ENCODE assay signal across 11 cellular contexts in genomic region chr6:26552640-26553189, GRCh38. TPM values are rescaled to one million over a fixed set of nuclear protein-coding genes. Genes with fewer than 3 reads are reported as not detected.
DNase-seq lines count a peak whose midpoint lies in the region; ATAC-seq, FAIRE-seq and TF ChIP-seq lines count a peak whose summit lies in the region.
"Had no signal": no experiment of that assay in that cellular context is flagged by ENCODE, and none has a peak within 500 bp of the region (broad histone marks: within the 10 kb centered on the region; RNA-seq: fewer than 3 reads in every experiment).

No MANE protein-coding gene starts in this region.

- POLR2A ChIA-PET in GM12878 (lab: Charles Lee): interaction anchor here (1.0 to 4.5 kb wide), 13 partner anchors 8 to 364 kb away, joined by 3 to 29 read pairs (median 5); partner anchors contain the start of gene HMGN4
- POLR2A ChIA-PET in activated CD4-positive, alpha-beta memory T cell treated with anti-CD3 and anti-CD28 coated beads, Interleukin-2, amount 10 ng/mL, durations not matched to agents 7 days and 5 days (lab: Charles Lee): interaction anchor here (1.0 to 4.3 kb wide), 9 partner anchors 11 to 267 kb away, joined by 3 to 39 read pairs (median 4); partner anchors contain the start of gene HMGN4

- H3K4me3 ChIP-seq in left ventricle myocardium inferior (peak overlapping the region; percentile 72), GM12878 (peak overlapping the region; percentile 80), mesenchymal stem cell (ENCODE audit: insufficient read depth in 1 of 2, low read depth in 1 of 2, low read length in 2 of 2) (peak overlapping the region in 1 of 2 experiments; percentile 76)

- peaks cover 38% of the 10 kb centered on the region for H3K4me1 ChIP-seq in left ventricle myocardium inferior
- 0 out of 2 replicates have a peak, but pooled peaks cover 3% of the 10 kb centered on the region for H3K4me1 ChIP-seq in GM12878 (ENCODE audit: control insufficient read depth, insufficient read depth, low read length)
- H3K4me1 ChIP-seq in mesenchymal stem cell (ENCODE audit: control insufficient read depth, insufficient read depth, low read depth, low read length): peaks cover 2% of the 10 kb centered on the region

- H4K20me1 ChIP-seq in GM12878 (ENCODE audit: control insufficient read depth, insufficient read depth): no peaks in the 10 kb centered on the region

- H2BK12ac ChIP-seq in mesenchymal stem cell (ENCODE audit: low read length in 2 of 2): no peak overlapping the region

- no peaks in the 10 kb centered on the region for H3K9me3 Mint-ChIP-seq in activated T-cell treated with anti-CD3 and anti-CD28 coated beads, Interleukin-2, amount 50 U/mL, for 4 hours
- no peaks in the 10 kb centered on the region for H3K9me3 Mint-ChIP-seq in activated CD4-positive, alpha-beta memory T cell treated with anti-CD3 and anti-CD28 coated beads, Interleukin-2, amount 10 ng/mL, durations not matched to agents 7 days and 5 days
- H3K9me3 Mint-ChIP-seq: stimulated activated memory B cell treated with anti-CD40 and anti-IgM and Interleukin-4, amounts not matched to agents 10 μg/mL and 1 μg/mL and 100 μg/mL, for 72 hours had no signal

- H3K9ac ChIP-seq in GM12878 (ENCODE audit: control insufficient read depth, insufficient read depth, low read length): peak overlapping the region; percentile 72
- H3K9ac ChIP-seq in mesenchymal stem cell (ENCODE audit: low read length): peak overlapping the region; percentile 82

- no peaks in the 10 kb centered on the region for H3K79me1 ChIP-seq in mesenchymal stem cell (replicated peaks; ENCODE audit: low read length, poor library complexity, severe bottlenecking)

- H3K23ac ChIP-seq in mesenchymal stem cell (ENCODE audit: low read length in 2 of 2): no peak overlapping the region

- H3K27ac ChIP-seq in left ventricle myocardium inferior (replicated peaks) (peak overlapping the region; percentile 86), GM12878 (ENCODE audit: control insufficient read depth, insufficient read depth) (no peak overlapping the region), mesenchymal stem cell (ENCODE audit: low read length, poor library complexity, severe bottlenecking) (no peak overlapping the region)

- H4K8ac ChIP-seq in mesenchymal stem cell (ENCODE audit: low read length): no peak overlapping the region

- SMC1A ChIA-PET in GM12878 (lab: Charles Lee; ENCODE audit: uncharacterized antibody, unreplicated experiment): interaction anchor here (1.0 to 4.5 kb wide), 12 partner anchors 8 to 211 kb away, joined by 3 to 44 read pairs (median 8); partner anchors contain the start of gene HMGN4

- CTCF ChIA-PET in GM12878 (lab: Yijun Ruan, JAX): interaction anchor here (0.7 to 4.1 kb wide), 10 partner anchors 9 to 244 kb away, joined by 3 to 28 read pairs (median 4); partner anchors contain the start of gene HMGN4
- CTCF ChIA-PET in activated CD4-positive, alpha-beta memory T cell treated with anti-CD3 and anti-CD28 coated beads, Interleukin-2, amount 10 ng/mL, durations not matched to agents 7 days and 5 days (lab: Charles Lee): interaction anchor here (0.5 to 3.0 kb wide), 5 partner anchors 9 to 43 kb away, joined by 3 to 19 read pairs (median 4); partner anchors contain the start of gene HMGN4

- no peak overlapping the region for H2AK5ac ChIP-seq in mesenchymal stem cell (ENCODE audit: low read length, severe bottlenecking)

- H3K4me3 Mint-ChIP-seq in activated T-cell treated with anti-CD3 and anti-CD28 coated beads, Interleukin-2, amount 50 U/mL, for 4 hours: no peak overlapping the region
- H3K4me3 Mint-ChIP-seq in activated CD4-positive, alpha-beta memory T cell treated with anti-CD3 and anti-CD28 coated beads, Interleukin-2, amount 10 ng/mL, durations not matched to agents 7 days and 5 days: no peak overlapping the region
- H3K4me3 Mint-ChIP-seq: stimulated activated memory B cell treated with anti-CD40 and anti-IgM and Interleukin-4, amounts not matched to agents 10 μg/mL and 1 μg/mL and 100 μg/mL, for 72 hours had no signal

- TF ChIP-seq EP300 in GM12878 (IDR thresholded peaks at IDR 0.05; ENCODE audit: borderline replicate concordance in 1 of 2, control insufficient read depth in 1 of 2, low read depth in 2 of 2, low read length in 2 of 2): no peak

- no peaks in the 10 kb centered on the region for H3K79me2 ChIP-seq in GM12878 (ENCODE audit: control insufficient read depth, insufficient read depth, low read length)

- TF ChIP-seq POLR2A in GM12878 (IDR thresholded peaks at IDR 0.05; ENCODE audit: low read depth, low read length): no peak

- no TSS peak for BruUV-seq in GM12878 (replicated peaks; lab: Mats Ljungman, UMichigan)

- H3K27me3 ChIP-seq in left ventricle myocardium inferior (ENCODE audit: low read depth) (no peaks in the 10 kb centered on the region), GM12878 (replicated peaks in 1 of 2; ENCODE audit: control insufficient read depth in 2 of 2, insufficient read depth in 2 of 2, low read length in 1 of 2) (no peaks in the 10 kb centered on the region), mesenchymal stem cell (ENCODE audit: control insufficient read depth in 1 of 2, insufficient read depth in 1 of 2, low read length in 2 of 2) (no peaks in the 10 kb centered on the region)

- no peak overlapping the region for H3K18ac ChIP-seq in mesenchymal stem cell (ENCODE audit: low read depth in 1 of 2, low read length in 2 of 2)

- H3K9me3 ChIP-seq in left ventricle myocardium inferior (replicated peaks): no peaks in the 10 kb centered on the region
- no peaks in the 10 kb centered on the region for H3K9me3 ChIP-seq in GM12878 (replicated peaks; ENCODE audit: control insufficient read depth, insufficient read depth, low read length)
- H3K9me3 ChIP-seq in mesenchymal stem cell (ENCODE audit: control insufficient read depth, low read length): no peaks in the 10 kb centered on the region

- 6% methylated on average over 11 of the region's 11 CpGs for WGBS in GM12878 (ENCODE audit: insufficient coverage, insufficient replicate concordance, low lambda C conversion rate, missing lambda C conversion rate)
- 51% methylated on average over 11 of the region's 11 CpGs for WGBS in mesenchymal stem cell

- H4K91ac ChIP-seq in mesenchymal stem cell (ENCODE audit: low read length): no peak overlapping the region

- ATAC-seq in GM12878: no peak
- no peak for ATAC-seq in sciatic nerve
- ATAC-seq in activated T-cell treated with anti-CD3 and anti-CD28 coated beads, Interleukin-2, amount 50 U/mL, for 4 hours: no peak

- peaks cover 24% of the 10 kb centered on the region for H3K4me1 Mint-ChIP-seq in activated T-cell treated with anti-CD3 and anti-CD28 coated beads, Interleukin-2, amount 50 U/mL, for 4 hours (ENCODE audit: low read depth)
- peaks cover 27% of the 10 kb centered on the region for H3K4me1 Mint-ChIP-seq in activated CD4-positive, alpha-beta memory T cell treated with anti-CD3 and anti-CD28 coated beads, Interleukin-2, amount 10 ng/mL, durations not matched to agents 7 days and 5 days

- FAIRE-seq in GM12878 (lab: Jason Lieb, UNC): no peak

- no peak overlapping the region for H2BK5ac ChIP-seq in mesenchymal stem cell (ENCODE audit: low read depth, low read length, poor library complexity, severe bottlenecking)

- H3K4me2 ChIP-seq in GM12878 (ENCODE audit: control insufficient read depth, insufficient read depth): peak overlapping the region; percentile 92
- peak overlapping the region; percentile 75 for H3K4me2 ChIP-seq in mesenchymal stem cell (ENCODE audit: low read length, poor library complexity, severe bottlenecking)

- H3K27me3 Mint-ChIP-seq in activated T-cell treated with anti-CD3 and anti-CD28 coated beads, Interleukin-2, amount 50 U/mL, for 4 hours (ENCODE audit: low read depth): no peaks in the 10 kb centered on the region
- no peaks in the 10 kb centered on the region for H3K27me3 Mint-ChIP-seq in activated CD4-positive, alpha-beta memory T cell treated with anti-CD3 and anti-CD28 coated beads, Interleukin-2, amount 10 ng/mL, durations not matched to agents 7 days and 5 days
- H3K27me3 Mint-ChIP-seq: stimulated activated memory B cell treated with anti-CD40 and anti-IgM and Interleukin-4, amounts not matched to agents 10 μg/mL and 1 μg/mL and 100 μg/mL, for 72 hours had no signal

- no peak for TF ChIP-seq CTCF in left ventricle myocardium inferior (IDR thresholded peaks at IDR 0.05; ENCODE audit: borderline replicate concordance)
- no peak for TF ChIP-seq CTCF in GM12878 (IDR thresholded peaks at IDR 0.05 in 2 of 3, conservative IDR thresholded peaks at IDR 0.05 in 1 of 3; ENCODE audit: control insufficient read depth in 2 of 3, extremely low read depth in 1 of 3, insufficient read depth in 1 of 3, low read depth in 3 of 3, low read length in 3 of 3)

- intact Hi-C loops in left ventricle myocardium inferior (cut with micrococcal nuclease) (no loop called here), cardiac septum (cut with DNase I) (loop anchor here (1.0 kb wide), 1 partner anchor 14 kb away; the partner anchor contains the start of gene HMGN4), GM12878 (cut with micrococcal nuclease; ENCODE audit: unreplicated experiment) (loop anchor here (1.0 to 10.0 kb wide), 4 partner anchors 14 to 378 kb away; partner anchors contain the start of gene HMGN4), sciatic nerve (cut with DNase I) (no loop called here)

- H2AFZ ChIP-seq in GM12878 (ENCODE audit: control insufficient read depth, low read depth, low read length) (peak overlapping the region; percentile 90), mesenchymal stem cell (ENCODE audit: low read depth, low read length) (no peak overlapping the region)

- no peak overlapping the region for H3K14ac ChIP-seq in mesenchymal stem cell (ENCODE audit: low read length in 2 of 2)

- no peaks in the 10 kb centered on the region for H3K36me3 Mint-ChIP-seq in activated T-cell treated with anti-CD3 and anti-CD28 coated beads, Interleukin-2, amount 50 U/mL, for 4 hours (ENCODE audit: insufficient read depth)
- H3K36me3 Mint-ChIP-seq in activated CD4-positive, alpha-beta memory T cell treated with anti-CD3 and anti-CD28 coated beads, Interleukin-2, amount 10 ng/mL, durations not matched to agents 7 days and 5 days (ENCODE audit: low read depth): no peaks in the 10 kb centered on the region
- H3K36me3 Mint-ChIP-seq: stimulated activated memory B cell treated with anti-CD40 and anti-IgM and Interleukin-4, amounts not matched to agents 10 μg/mL and 1 μg/mL and 100 μg/mL, for 72 hours had no signal

- DNase-seq in left ventricle myocardium inferior: no peak
- no peak for DNase-seq in cardiac septum (ENCODE audit: low spot score)
- no peak for DNase-seq in GM12878 (ENCODE audit: low read depth, low spot score)
- no peak for DNase-seq in mesenchymal stem cell
- DNase-seq in activated T-cell treated with anti-CD3 and anti-CD28 coated beads for 4 hours: no peak
- no peak for DNase-seq in sciatic nerve (ENCODE audit: low spot score)
- DNase-seq in activated T-cell treated with anti-CD3 and anti-CD28 coated beads, Interleukin-2, amount 50 U/mL, for 4 hours: no peak
- DNase-seq in activated CD4-positive, alpha-beta memory T cell treated with anti-CD3 and anti-CD28 coated beads, Interleukin-2, amount 10 ng/mL, durations not matched to agents 7 days and 5 days: no peak

- in situ Hi-C loops in GM12878 (cut with MboI): loop anchor here (5.0 kb wide), 1 partner anchor 220 kb away; no protein-coding TSS in a partner anchor

- H2BK120ac ChIP-seq in mesenchymal stem cell (ENCODE audit: low read depth, low read length): no peak overlapping the region

- H3K4ac ChIP-seq in mesenchymal stem cell (ENCODE audit: low read depth in 1 of 2, low read length in 2 of 2): no peak overlapping the region

- no peak for TF ChIP-seq RAD21 in GM12878 (IDR thresholded peaks at IDR 0.05; ENCODE audit: insufficient read depth, low read depth, low read length)

- RAD21 ChIA-PET in GM12878 (lab: Charles Lee; ENCODE audit: unreplicated experiment): interaction anchor here (1.1 to 5.5 kb wide), 7 partner anchors 11 to 222 kb away, joined by 3 to 40 read pairs (median 13); partner anchors contain the start of gene HMGN4

- H2BK15ac ChIP-seq in mesenchymal stem cell (ENCODE audit: low read depth, poor library complexity, severe bottlenecking): no peak overlapping the region

- H3K27ac Mint-ChIP-seq in activated CD4-positive, alpha-beta memory T cell treated with anti-CD3 and anti-CD28 coated beads, Interleukin-2, amount 10 ng/mL, durations not matched to agents 7 days and 5 days: no peak overlapping the region
- H3K27ac Mint-ChIP-seq: stimulated activated memory B cell treated with anti-CD40 and anti-IgM and Interleukin-4, amounts not matched to agents 10 μg/mL and 1 μg/mL and 100 μg/mL, for 72 hours had no signal

- no peaks in the 10 kb centered on the region for H3K36me3 ChIP-seq in left ventricle myocardium inferior
- no peaks in the 10 kb centered on the region; a peak in 1 of 4 replicates for H3K36me3 ChIP-seq in GM12878 (ENCODE audit: control insufficient read depth in 2 of 2, insufficient read depth in 2 of 2, low read length in 1 of 2)
- no peaks in the 10 kb centered on the region for H3K36me3 ChIP-seq in mesenchymal stem cell (ENCODE audit: control insufficient read depth in 1 of 2, insufficient read depth in 2 of 2, low read depth in 1 of 2, low read length in 2 of 2)

RNA-seq across cellular contexts. Expression of gene HMGN4, which starts 14.5 kb away (rescaled TPM):
- total RNA-seq in left ventricle myocardium inferior: 29.7 TPM
- total RNA-seq in cardiac septum: 34.7 TPM
- total RNA-seq in GM12878 (2013; cell fraction: nucleolus; rRNA removed): 28.9 and 31.1 TPM in 2 replicates
- total RNA-seq in GM12878 (2014; rRNA removed): 73.9 and 90.7 TPM in 2 replicates
- 99.0 and 99.1 TPM in 2 replicates for total RNA-seq in GM12878 (2014; rRNA removed; fragmentation: Illumina TruSeq; extraction: Trizol)
- 64.2 and 67.2 TPM in 2 replicates for total RNA-seq in GM12878 (2021)
- polyA plus RNA-seq in GM12878 (2011; ENCODE audit: low read depth): 45.4 TPM
- polyA plus RNA-seq in GM12878 (2011; rRNA removed): 79.5 and 112 TPM in 2 replicates
- 53.2 and 53.3 TPM in 2 replicates for polyA plus RNA-seq in GM12878 (2011; cell fraction: cytosol; rRNA removed)
- polyA plus RNA-seq in GM12878 (2011; cell fraction: nucleus; rRNA removed): 25.6 and 31.0 TPM in 2 replicates
- polyA plus RNA-seq in GM12878 (2012): 40.3 and 60.7 TPM in 2 replicates
- polyA plus RNA-seq in GM12878 (2014; fragmentation: Illumina TruSeq; extraction: Trizol): 87.4 and 98.8 TPM in 2 replicates
- 10 to 100 TPM; 26.7 to 31.2 TPM for polyA plus RNA-seq in GM12878 (2014; fragmentation: Nextera tagmentation; extraction: Ambion mirVana)
- 54.6 and 71.6 TPM in 2 replicates for polyA plus RNA-seq in GM12878 (2014; rRNA removed)
- polyA plus RNA-seq in GM12878 (2016; fragmentation: Nextera tagmentation; extraction: Ambion mirVana): 10 to 100 TPM; 85.8 to 88.6 TPM
- 45.3 and 47.3 TPM in 2 replicates for polyA minus RNA-seq in GM12878 (2011; rRNA and poly(A)+ RNA removed)
- polyA minus RNA-seq in GM12878 (2011; cell fraction: cytosol; rRNA and poly(A)+ RNA removed): 13.1 and 21.7 TPM in 2 replicates
- polyA minus RNA-seq in GM12878 (2011; cell fraction: nucleus; rRNA and poly(A)+ RNA removed): 4.3 and 7.9 TPM in 2 replicates
- polyA plus RNA-seq in mesenchymal stem cell (2013, experiment 1 of 2): 34.2 TPM
- polyA plus RNA-seq in mesenchymal stem cell (2013, experiment 2 of 2): 32.7 TPM
- total RNA-seq in sciatic nerve: 40.3 TPM
- 10 to 100 TPM; 63.4 to 73.4 (median 72.0) TPM for total RNA-seq in activated T-cell treated with anti-CD3 and anti-CD28 coated beads, Interleukin-2, amount 50 U/mL, for 4 hours
- total RNA-seq in activated CD4-positive, alpha-beta memory T cell treated with anti-CD3 and anti-CD28 coated beads, Interleukin-2, amount 10 ng/mL, durations not matched to agents 7 days and 5 days: 100 to 1,000 TPM; 108 to 109 TPM

RNA-seq across cellular contexts. Expression of gene ABT1, which starts 44.0 kb away (rescaled TPM):
- total RNA-seq in left ventricle myocardium inferior: 8.3 TPM
- total RNA-seq in cardiac septum: 7.4 TPM
- total RNA-seq in GM12878 (2013; cell fraction: nucleolus; rRNA removed): 19.2 and 19.7 TPM in 2 replicates
- 33.5 and 37.1 TPM in 2 replicates for total RNA-seq in GM12878 (2014; rRNA removed)
- total RNA-seq in GM12878 (2014; rRNA removed; fragmentation: Illumina TruSeq; extraction: Trizol): 19.4 and 21.5 TPM in 2 replicates
- 27.3 and 27.5 TPM in 2 replicates for total RNA-seq in GM12878 (2021)
- 9.1 TPM for polyA plus RNA-seq in GM12878 (2011; ENCODE audit: low read depth)
- polyA plus RNA-seq in GM12878 (2011; rRNA removed): 22.5 and 29.1 TPM in 2 replicates
- polyA plus RNA-seq in GM12878 (2011; cell fraction: cytosol; rRNA removed): 32.1 and 42.6 TPM in 2 replicates
- polyA plus RNA-seq in GM12878 (2011; cell fraction: nucleus; rRNA removed): 19.3 and 23.6 TPM in 2 replicates
- polyA plus RNA-seq in GM12878 (2012): 15.4 and 17.1 TPM in 2 replicates
- 8.4 and 15.4 TPM in 2 replicates for polyA plus RNA-seq in GM12878 (2014; fragmentation: Illumina TruSeq; extraction: Trizol)
- 10 to 100 TPM in 1 of 2 experiments, 1 to 10 TPM in 1; 8.4 to 11.3 TPM for polyA plus RNA-seq in GM12878 (2014; fragmentation: Nextera tagmentation; extraction: Ambion mirVana)
- polyA plus RNA-seq in GM12878 (2014; rRNA removed): 35.7 and 36.9 TPM in 2 replicates
- polyA plus RNA-seq in GM12878 (2016; fragmentation: Nextera tagmentation; extraction: Ambion mirVana): 10 to 100 TPM; 42.5 to 43.5 TPM
- 13.5 and 22.0 TPM in 2 replicates for polyA minus RNA-seq in GM12878 (2011; rRNA and poly(A)+ RNA removed)
- 6.9 and 7.8 TPM in 2 replicates for polyA minus RNA-seq in GM12878 (2011; cell fraction: cytosol; rRNA and poly(A)+ RNA removed)
- polyA minus RNA-seq in GM12878 (2011; cell fraction: nucleus; rRNA and poly(A)+ RNA removed): 20.7 and 25.6 TPM in 2 replicates
- polyA plus RNA-seq in mesenchymal stem cell (2013, experiment 1 of 2): 15.1 TPM
- polyA plus RNA-seq in mesenchymal stem cell (2013, experiment 2 of 2): 15.5 TPM
- total RNA-seq in sciatic nerve: 10.3 TPM
- 10 to 100 TPM; 49.2 to 51.1 (median 49.5) TPM for total RNA-seq in activated T-cell treated with anti-CD3 and anti-CD28 coated beads, Interleukin-2, amount 50 U/mL, for 4 hours
- 10 to 100 TPM; 26.3 to 26.8 TPM for total RNA-seq in activated CD4-positive, alpha-beta memory T cell treated with anti-CD3 and anti-CD28 coated beads, Interleukin-2, amount 10 ng/mL, durations not matched to agents 7 days and 5 days

RNA-seq across cellular contexts. Expression of gene BTN1A1, which starts 52.6 kb away (rescaled TPM):
- total RNA-seq in left ventricle myocardium inferior: not detected
- total RNA-seq in cardiac septum: not detected
- total RNA-seq in GM12878 (2013; cell fraction: nucleolus; rRNA removed): not detected in 2 replicates
- 0.79 and 1.1 TPM in 2 replicates for total RNA-seq in GM12878 (2014; rRNA removed)
- total RNA-seq in GM12878 (2014; rRNA removed; fragmentation: Illumina TruSeq; extraction: Trizol): 1.1 TPM in 2 replicates
- total RNA-seq in GM12878 (2021): 1.1 and 1.5 TPM in 2 replicates
- polyA plus RNA-seq in GM12878 (2011; ENCODE audit: low read depth): 0.26 TPM
- 0.04 and 0.05 TPM in 2 replicates for polyA plus RNA-seq in GM12878 (2011; rRNA removed)
- 0.03 TPM in 2 replicates for polyA plus RNA-seq in GM12878 (2011; cell fraction: cytosol; rRNA removed)
- not detected in 2 replicates for polyA plus RNA-seq in GM12878 (2011; cell fraction: nucleus; rRNA removed)
- 0.08 and 0.26 TPM in 2 replicates for polyA plus RNA-seq in GM12878 (2012)
- 1.7 and 2.2 TPM in 2 replicates for polyA plus RNA-seq in GM12878 (2014; fragmentation: Illumina TruSeq; extraction: Trizol)
- under 1 TPM; 0.82 to 0.91 TPM for polyA plus RNA-seq in GM12878 (2014; fragmentation: Nextera tagmentation; extraction: Ambion mirVana)
- polyA plus RNA-seq in GM12878 (2014; rRNA removed): 0.57 and 0.63 TPM in 2 replicates
- 1 to 10 TPM in 1 of 2 experiments, under 1 TPM in 1; 0.18 to 1.1 TPM for polyA plus RNA-seq in GM12878 (2016; fragmentation: Nextera tagmentation; extraction: Ambion mirVana)
- polyA minus RNA-seq in GM12878 (2011; rRNA and poly(A)+ RNA removed): not detected in 2 replicates
- not detected in 2 replicates for polyA minus RNA-seq in GM12878 (2011; cell fraction: cytosol; rRNA and poly(A)+ RNA removed)
- not detected in 2 replicates for polyA minus RNA-seq in GM12878 (2011; cell fraction: nucleus; rRNA and poly(A)+ RNA removed)
- not detected for polyA plus RNA-seq in mesenchymal stem cell (2013, experiment 1 of 2)
- polyA plus RNA-seq in mesenchymal stem cell (2013, experiment 2 of 2): not detected
- not detected for total RNA-seq in sciatic nerve
- total RNA-seq in activated T-cell treated with anti-CD3 and anti-CD28 coated beads, Interleukin-2, amount 50 U/mL, for 4 hours: under 1 TPM in 1 of 3 donors, not detected in 2; 0.10 TPM
- not detected for total RNA-seq in activated CD4-positive, alpha-beta memory T cell treated with anti-CD3 and anti-CD28 coated beads, Interleukin-2, amount 10 ng/mL, durations not matched to agents 7 days and 5 days
- total RNA-seq: Daoy, myocyte had no signal

Comparison
In these comparisons a context has a peak if more than half of its experiments do, and no peak if none do; other contexts are left out.
1. intact Hi-C loops: an anchor here in cardiac septum (1.0 kb wide) and GM12878 (1.0 to 10.0 kb wide); none called in left ventricle myocardium inferior and sciatic nerve.